29 cellular contexts compared by ENCODE assay signal in the genomic region with DNA sequence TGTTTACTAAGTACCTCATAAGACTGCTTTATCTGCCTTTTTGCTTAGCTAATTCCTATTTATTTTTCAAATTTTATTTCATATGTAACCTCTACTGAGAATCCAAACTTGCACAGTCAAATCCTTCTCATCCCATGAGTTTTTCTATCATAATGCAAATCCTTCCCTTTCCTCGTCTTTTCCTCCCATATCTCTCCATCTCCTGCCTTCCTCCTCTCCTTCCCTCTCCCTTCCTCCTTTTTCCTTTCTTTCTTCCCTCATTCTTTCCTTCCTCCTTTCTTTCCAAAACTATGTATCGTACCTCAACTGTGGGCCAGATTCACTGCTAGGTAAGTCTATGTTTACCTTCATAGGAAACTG.
DNase-seq lines count a peak whose midpoint lies in the region; ATAC-seq and TF ChIP-seq lines count a peak whose summit lies in the region.
"Had no signal": no experiment of that assay in that cellular context is flagged by ENCODE, and none has a peak within 500 bp of the region (broad histone marks: within the 10 kb centered on the region; RNA-seq: fewer than 3 reads in every experiment).

No MANE protein-coding gene starts in this region.

- H3K9ac ChIP-seq in fibroblast of lung (ENCODE audit: insufficient read depth, low read length): no peak overlapping the region

- peaks cover 5 to 9% of the 10 kb centered on the region in 2 donors for H3K4me1 Mint-ChIP-seq in natural killer cell treated with Interleukin-12 subunit alpha and Interleukin-12 subunit beta and Interleukin-15 and Interleukin-18, amount 100 ng/mL, for 72 hours (ENCODE audit: low read depth in 2 of 2)
- peaks cover 0 to 31% of the 10 kb centered on the region in 2 donors for H3K4me1 Mint-ChIP-seq in natural killer cell
- peaks cover 18% of the 10 kb centered on the region for H3K4me1 Mint-ChIP-seq in activated T-helper 1 cell treated with anti-CD3 and anti-CD28 coated beads, Interleukin-12 subunit alpha, Interleukin-12 subunit beta, Interleukin-2, Interleukin-4 antibody, amounts not matched to agents 30 ng/mL and 10 ng/mL and 1 ng/mL, durations not matched to agents 14 hours and 24 hours and 36 hours (ENCODE audit: low read depth)
- peaks cover 19% of the 10 kb centered on the region for H3K4me1 Mint-ChIP-seq in stimulated activated naive CD8-positive, alpha-beta T cell treated with anti-CD3 and anti-CD28 coated beads, Interleukin-15, amount 100 ng/mL, for 72 hours
- H3K4me1 Mint-ChIP-seq: activated B cell treated with CpG ODN at 0.5 μM for 24 hours had no signal

- peak overlapping the region; percentile 4 to 64 for H3K27ac Mint-ChIP-seq in natural killer cell treated with Interleukin-12 subunit alpha and Interleukin-12 subunit beta and Interleukin-15 and Interleukin-18, amount 100 ng/mL, for 72 hours
- H3K27ac Mint-ChIP-seq in natural killer cell: peak overlapping the region in 1 of 2 donors; percentile 72
- H3K27ac Mint-ChIP-seq in activated T-helper 1 cell treated with anti-CD3 and anti-CD28 coated beads, Interleukin-12 subunit alpha, Interleukin-12 subunit beta, Interleukin-2, Interleukin-4 antibody, amounts not matched to agents 30 ng/mL and 10 ng/mL and 1 ng/mL, durations not matched to agents 14 hours and 24 hours and 36 hours: peak overlapping the region; percentile 41
- no peak overlapping the region for H3K27ac Mint-ChIP-seq in stimulated activated naive CD8-positive, alpha-beta T cell treated with anti-CD3 and anti-CD28 coated beads, Interleukin-15, amount 100 ng/mL, for 72 hours
- H3K27ac Mint-ChIP-seq: activated B cell treated with CpG ODN at 0.5 μM for 24 hours, H9, type B pancreatic cell had no signal

- H3K4me3 Mint-ChIP-seq in natural killer cell treated with Interleukin-12 subunit alpha and Interleukin-12 subunit beta and Interleukin-15 and Interleukin-18, amount 100 ng/mL, for 72 hours: peak overlapping the region; percentile 28
- H3K4me3 Mint-ChIP-seq in natural killer cell: no peak overlapping the region
- peak overlapping the region; percentile 41 for H3K4me3 Mint-ChIP-seq in activated T-helper 1 cell treated with anti-CD3 and anti-CD28 coated beads, Interleukin-12 subunit alpha, Interleukin-12 subunit beta, Interleukin-2, Interleukin-4 antibody, amounts not matched to agents 30 ng/mL and 10 ng/mL and 1 ng/mL, durations not matched to agents 14 hours and 24 hours and 36 hours
- H3K4me3 Mint-ChIP-seq in stimulated activated naive CD8-positive, alpha-beta T cell treated with anti-CD3 and anti-CD28 coated beads, Interleukin-15, amount 100 ng/mL, for 72 hours: peak overlapping the region; percentile 30 to 39
- H3K4me3 Mint-ChIP-seq: activated B cell treated with CpG ODN at 0.5 μM for 24 hours, H9, type B pancreatic cell had no signal

- H3K27me3 ChIP-seq in fibroblast of lung (ENCODE audit: control insufficient read depth, insufficient read depth, low read length): no peaks in the 10 kb centered on the region
- H3K27me3 ChIP-seq: cardiac muscle cell, colonic mucosa, heart left ventricle, neutrophil, right lobe of liver had no signal

- no peaks in the 10 kb centered on the region for H4K20me1 ChIP-seq in fibroblast of lung (ENCODE audit: control insufficient read depth, extremely low read depth, insufficient read depth, low read length)

- no peak overlapping the region for H3K4me2 ChIP-seq in fibroblast of lung (ENCODE audit: extremely low read depth, insufficient read depth, low read length)

- TF ChIP-seq CTCF in natural killer cell (IDR thresholded peaks at IDR 0.05): no peak
- no peak for TF ChIP-seq CTCF in fibroblast of lung (conservative IDR thresholded peaks at IDR 0.05 in 1 of 2, IDR thresholded peaks at IDR 0.05 in 1 of 2; ENCODE audit: low read depth in 1 of 2, low read length in 2 of 2)

- H3K79me2 ChIP-seq in fibroblast of lung (ENCODE audit: control insufficient read depth, insufficient read depth, low read length): no peaks in the 10 kb centered on the region

- peaks cover 32 to 57% of the 10 kb centered on the region in 2 donors for H3K27me3 Mint-ChIP-seq in natural killer cell treated with Interleukin-12 subunit alpha and Interleukin-12 subunit beta and Interleukin-15 and Interleukin-18, amount 100 ng/mL, for 72 hours
- H3K27me3 Mint-ChIP-seq in natural killer cell (ENCODE audit: low read depth in 2 of 2): peaks cover 10 to 16% of the 10 kb centered on the region in 2 donors
- H3K27me3 Mint-ChIP-seq in activated T-helper 1 cell treated with anti-CD3 and anti-CD28 coated beads, Interleukin-12 subunit alpha, Interleukin-12 subunit beta, Interleukin-2, Interleukin-4 antibody, amounts not matched to agents 30 ng/mL and 10 ng/mL and 1 ng/mL, durations not matched to agents 14 hours and 24 hours and 36 hours (ENCODE audit: insufficient read depth): peaks cover 5% of the 10 kb centered on the region
- peaks cover 63% of the 10 kb centered on the region for H3K27me3 Mint-ChIP-seq in stimulated activated naive CD8-positive, alpha-beta T cell treated with anti-CD3 and anti-CD28 coated beads, Interleukin-15, amount 100 ng/mL, for 72 hours
- H3K27me3 Mint-ChIP-seq: activated B cell treated with CpG ODN at 0.5 μM for 24 hours, type B pancreatic cell had no signal

- ATAC-seq in natural killer cell treated with Interleukin-12 subunit alpha and Interleukin-12 subunit beta and Interleukin-15 and Interleukin-18, amount 100 ng/mL, for 72 hours: no peak
- no peak for ATAC-seq in natural killer cell
- no peak for ATAC-seq in stimulated activated naive CD8-positive, alpha-beta T cell treated with anti-CD3 and anti-CD28 coated beads, Interleukin-15, amount 100 ng/mL, for 72 hours
- ATAC-seq in GM18867 (IDR thresholded peaks at IDR 0.05; ENCODE audit: unreplicated experiment): no peak
- ATAC-seq: heart left ventricle, Panc1 had no signal

- no peaks in the 10 kb centered on the region for H3K36me3 ChIP-seq in fibroblast of lung (ENCODE audit: control insufficient read depth, insufficient read depth, low read length)
- H3K36me3 ChIP-seq: cardiac muscle cell, colonic mucosa, heart left ventricle, left ventricle myocardium inferior, neutrophil, prostate gland, right lobe of liver had no signal

- no peak for DNase-seq in natural killer cell treated with Interleukin-12 subunit alpha and Interleukin-12 subunit beta and Interleukin-15 and Interleukin-18, amount 100 ng/mL, for 72 hours (ENCODE audit: low spot score)
- no peak for DNase-seq in natural killer cell
- no peak for DNase-seq in activated T-helper 1 cell treated with anti-CD3 and anti-CD28 coated beads, Interleukin-12 subunit alpha, Interleukin-12 subunit beta, Interleukin-2, Interleukin-4 antibody, amounts not matched to agents 30 ng/mL and 10 ng/mL and 1 ng/mL, durations not matched to agents 14 hours and 24 hours and 36 hours (ENCODE audit: low spot score)
- DNase-seq in fibroblast of lung (ENCODE audit: low read depth in 2 of 2): no peak
- DNase-seq in stimulated activated naive CD8-positive, alpha-beta T cell treated with anti-CD3 and anti-CD28 coated beads, Interleukin-15, amount 100 ng/mL, for 72 hours: no peak
- DNase-seq in G401 (ENCODE audit: low spot score): no peak
- no peak for DNase-seq in NK-92 treated with Interleukin-12 subunit alpha and Interleukin-12 subunit beta, amount 100 ng/mL, for 24 hours (lab: John Stamatoyannopoulos, UW)
- DNase-seq: activated B cell treated with CpG ODN at 0.5 μM for 24 hours; activated naive CD4-positive, alpha-beta T cell treated with anti-CD3 and anti-CD28 coated beads, Interleukin-2, amount 50 U/mL, for 16 hours; anterior cingulate cortex; colonic mucosa; effector memory CD4-positive, alpha-beta T cell; H9; heart left ventricle; islet precursor cell; left ventricle myocardium inferior; mesendoderm; NCI-H146; NCI-H2107; right lobe of liver; SIG-M5; stimulated activated CD4-positive, alpha-beta T cell treated with anti-CD3 and anti-CD28 coated beads, Interleukin-4, amount 100 ng/mL, for 24 hours; substantia nigra had no signal

- peak overlapping the region; percentile 13 for H2AFZ ChIP-seq in fibroblast of lung (ENCODE audit: low read length)

- peaks cover 9% of the 10 kb centered on the region for H3K9me3 Mint-ChIP-seq in natural killer cell treated with Interleukin-12 subunit alpha and Interleukin-12 subunit beta and Interleukin-15 and Interleukin-18, amount 100 ng/mL, for 72 hours
- peaks cover 4 to 5% of the 10 kb centered on the region in 2 donors for H3K9me3 Mint-ChIP-seq in natural killer cell
- peaks cover 8% of the 10 kb centered on the region for H3K9me3 Mint-ChIP-seq in activated T-helper 1 cell treated with anti-CD3 and anti-CD28 coated beads, Interleukin-12 subunit alpha, Interleukin-12 subunit beta, Interleukin-2, Interleukin-4 antibody, amounts not matched to agents 30 ng/mL and 10 ng/mL and 1 ng/mL, durations not matched to agents 14 hours and 24 hours and 36 hours
- H3K9me3 Mint-ChIP-seq in stimulated activated naive CD8-positive, alpha-beta T cell treated with anti-CD3 and anti-CD28 coated beads, Interleukin-15, amount 100 ng/mL, for 72 hours: peaks cover 5 to 7% of the 10 kb centered on the region in 2 donors

- H3K27ac ChIP-seq in fibroblast of lung (ENCODE audit: insufficient read depth, low read length): no peak overlapping the region
- H3K27ac ChIP-seq: cardiac muscle cell, colonic mucosa, heart left ventricle, left ventricle myocardium inferior, neutrophil, prostate gland, right lobe of liver had no signal

- H3K4me3 ChIP-seq in fibroblast of lung (replicated peaks in 1 of 4; ENCODE audit: control extremely low read depth in 1 of 4, insufficient read depth in 1 of 4, low read depth in 3 of 4, low read length in 4 of 4): no peak overlapping the region
- H3K4me3 ChIP-seq: cardiac muscle cell, colonic mucosa, heart left ventricle, left ventricle myocardium inferior, prostate gland, right lobe of liver had no signal

- H3K4me1 ChIP-seq in fibroblast of lung (ENCODE audit: control insufficient read depth, extremely low read depth, insufficient read depth, low read length): peaks cover 6% of the 10 kb centered on the region
- H3K4me1 ChIP-seq: colonic mucosa, heart left ventricle, left ventricle myocardium inferior, prostate gland had no signal

- intact Hi-C loops in natural killer cell (cut with micrococcal nuclease): no loop called here
- intact Hi-C loops in activated T-helper 1 cell treated with anti-CD3 and anti-CD28 coated beads, Interleukin-12 subunit alpha, Interleukin-12 subunit beta, Interleukin-2, Interleukin-4 antibody, amounts not matched to agents 30 ng/mL and 10 ng/mL and 1 ng/mL, durations not matched to agents 14 hours and 24 hours and 36 hours (cut with micrococcal nuclease): loop anchor here (5.0 kb wide), 2 partner anchors 289 to 751 kb away; partner anchors contain the start of gene GGACT

- in situ Hi-C loops in G401 (cut with HindIII; ENCODE audit: low sequenced_read_pairs): no loop called here

- peaks cover 6% of the 10 kb centered on the region for H3K36me3 Mint-ChIP-seq in natural killer cell treated with Interleukin-12 subunit alpha and Interleukin-12 subunit beta and Interleukin-15 and Interleukin-18, amount 100 ng/mL, for 72 hours
- no peaks in the 10 kb centered on the region for H3K36me3 Mint-ChIP-seq in natural killer cell
- peaks cover 1% of the 10 kb centered on the region for H3K36me3 Mint-ChIP-seq in activated T-helper 1 cell treated with anti-CD3 and anti-CD28 coated beads, Interleukin-12 subunit alpha, Interleukin-12 subunit beta, Interleukin-2, Interleukin-4 antibody, amounts not matched to agents 30 ng/mL and 10 ng/mL and 1 ng/mL, durations not matched to agents 14 hours and 24 hours and 36 hours (ENCODE audit: low read depth)
- H3K36me3 Mint-ChIP-seq: type B pancreatic cell had no signal

- no peaks in the 10 kb centered on the region for H3K9me3 ChIP-seq in fibroblast of lung (ENCODE audit: control insufficient read depth, insufficient read depth, low read depth, low read length)
- H3K9me3 ChIP-seq: colonic mucosa, prostate gland, right lobe of liver had no signal

Comparison
In these comparisons a context has a peak if more than half of its experiments do, and no peak if none do; other contexts are left out.
1. H3K27ac Mint-ChIP-seq: peak in natural killer cell treated with Interleukin-12 subunit alpha and Interleukin-12 subunit beta and Interleukin-15 and Interleukin-18, amount 100 ng/mL, for 72 hours (2 of 2) and activated T-helper 1 cell treated with anti-CD3 and anti-CD28 coated beads, Interleukin-12 subunit alpha, Interleukin-12 subunit beta, Interleukin-2, Interleukin-4 antibody, amounts not matched to agents 30 ng/mL and 10 ng/mL and 1 ng/mL, durations not matched to agents 14 hours and 24 hours and 36 hours (single experiment); none in stimulated activated naive CD8-positive, alpha-beta T cell treated with anti-CD3 and anti-CD28 coated beads, Interleukin-15, amount 100 ng/mL, for 72 hours (0 of 2).